1 cellular context compared by ENCODE assay signal in genomic region chr12:48175613-48176416, GRCh38.
TF ChIP-seq lines count a peak whose summit lies in the region.

No MANE protein-coding gene starts in this region.

TF ChIP-seq in K562, 482 proteins besides CTCF, POLR2A, EP300 and RAD21 (continued from another document and continues in another):
- TF ChIP-seq REST (CRISPR knock-in tag; IDR thresholded peaks at IDR 0.05; ENCODE audit: low read depth) (no peak), ATF4 (CRISPR knock-in tag; IDR thresholded peaks at IDR 0.05) (peak; percentile 89), NUFIP1 (IDR thresholded peaks at IDR 0.05; ENCODE audit: partially characterized antibody) (no peak), SREBF2 (CRISPR knock-in tag; IDR thresholded peaks at IDR 0.05) (no peak), MED1 (CRISPR knock-in tag; IDR thresholded peaks at IDR 0.05; ENCODE audit: borderline replicate concordance) (no peak), ZNF311 (CRISPR knock-in tag; IDR thresholded peaks at IDR 0.05) (no peak), XRCC3 (IDR thresholded peaks at IDR 0.05) (no peak), FOS (IDR thresholded peaks at IDR 0.05; ENCODE audit: extremely low read depth, insufficient read length) (no peak), ZSCAN32 (CRISPR knock-in tag; IDR thresholded peaks at IDR 0.05) (peak; percentile 74; the same call in 1 of the 2 replicates), THRA (IDR thresholded peaks at IDR 0.05) (no peak), NKRF (IDR thresholded peaks at IDR 0.05; ENCODE audit: borderline replicate concordance) (no peak), BRF2 (IDR thresholded peaks at IDR 0.05; ENCODE audit: borderline replicate concordance, insufficient read depth, insufficient read length) (no peak), ZNF444 (CRISPR knock-in tag; IDR thresholded peaks at IDR 0.05) (no peak), RBM22 (IDR thresholded peaks at IDR 0.05; ENCODE audit: low read depth, low read length, poor library complexity, severe bottlenecking) (no peak), NFXL1 (CRISPR knock-in tag; IDR thresholded peaks at IDR 0.05) (no peak), NR2C1 (IDR thresholded peaks at IDR 0.05) (no peak), NR2C1 (tag; IDR thresholded peaks at IDR 0.05) (0 out of 2 replicates have a peak, but pooled peaks have one; percentile 14), MCM7 (IDR thresholded peaks at IDR 0.05) (no peak), PHB2 (IDR thresholded peaks at IDR 0.05; ENCODE audit: low read depth) (no peak), SMARCC2 (IDR thresholded peaks at IDR 0.05; ENCODE audit: low read depth) (peak; percentile 14; the same call in 1 of the 2 replicates), ATF3 (IDR thresholded peaks at IDR 0.05) (peak; percentile 88), ATF3 (CRISPR knock-in tag; conservative IDR thresholded peaks at IDR 0.05) (no peak), RNF219 (CRISPR knock-in tag; IDR thresholded peaks at IDR 0.05) (no peak), ZNF75A (CRISPR knock-in tag; IDR thresholded peaks at IDR 0.05) (no peak), POLR2B (IDR thresholded peaks at IDR 0.05; ENCODE audit: low read depth, partially characterized antibody) (peak; percentile 33), SMARCB1 (IDR thresholded peaks at IDR 0.05; ENCODE audit: insufficient read length, low read depth) (no peak), ELK3 (CRISPR knock-in tag; IDR thresholded peaks at IDR 0.05) (no peak), AFF4 (CRISPR knock-in tag; IDR thresholded peaks at IDR 0.05) (no peak), NFE2 (IDR thresholded peaks at IDR 0.05; ENCODE audit: low read depth) (no peak), CHD1 (IDR thresholded peaks at IDR 0.05; ENCODE audit: low read length) (no peak), EP400 (IDR thresholded peaks at IDR 0.05) (no peak; the same call in 1 of the 2 replicates), RUNX1 (IDR thresholded peaks at IDR 0.05; ENCODE audit: low read depth) (no peak), ZBTB1 (CRISPR knock-in tag; IDR thresholded peaks at IDR 0.05; ENCODE audit: borderline replicate concordance, low read depth) (no peak), ZBTB7A (IDR thresholded peaks at IDR 0.05; ENCODE audit: borderline replicate concordance, control insufficient read depth, low read depth, low read length) (no peak), PHF20 (IDR thresholded peaks at IDR 0.05; ENCODE audit: partially characterized antibody) (no peak), E2F5 (CRISPR knock-in tag; IDR thresholded peaks at IDR 0.05) (no peak), HNRNPH1 (optimal IDR thresholded peaks at IDR 0.05; ENCODE audit: low read depth, low read length) (no peak), TBP (optimal IDR thresholded peaks at IDR 0.05; ENCODE audit: low read depth, low read length) (peak; percentile 18), DPF2 (IDR thresholded peaks at IDR 0.05) (peak; percentile 48; the same call in 1 of the 2 replicates), PCBP1 (IDR thresholded peaks at IDR 0.05; ENCODE audit: low read depth, low read length, poor library complexity, severe bottlenecking) (no peak), HSF4 (CRISPR knock-in tag; IDR thresholded peaks at IDR 0.05; ENCODE audit: borderline replicate concordance) (no peak)
